Comparison of ENCODE assay signal across 8 cellular contexts in the genomic region with DNA sequence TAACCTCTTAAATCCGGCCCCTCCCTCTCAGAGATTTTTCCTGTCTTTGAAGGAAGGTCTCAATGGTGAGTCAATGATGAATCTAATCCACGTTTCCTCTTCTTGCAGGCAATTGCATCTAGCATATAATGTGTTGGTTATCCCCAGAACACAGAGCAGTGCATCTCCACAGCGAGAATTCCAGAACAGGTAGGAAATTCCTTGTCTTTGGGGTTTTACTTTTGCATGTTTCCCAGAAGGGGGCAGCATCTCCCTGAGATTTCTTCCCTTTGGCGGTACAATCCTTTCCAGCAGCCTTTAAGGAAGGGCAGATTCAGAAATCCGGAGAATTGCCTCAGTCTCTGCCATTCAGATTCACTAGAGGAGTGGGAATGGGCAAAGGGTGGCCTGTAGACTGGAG.
A peak's percentile ranks its signal among the peaks of the same experiment; 100 is the strongest.
DNase-seq lines count a peak whose midpoint lies in the region; ATAC-seq and TF ChIP-seq lines count a peak whose summit lies in the region.

No MANE protein-coding gene starts in this region.

- no peaks in the 10 kb centered on the region for H3K9me3 ChIP-seq in psoas muscle

- intact Hi-C loops in psoas muscle (cut with DNase I), result loop anchor here in 1 of 2 donors (2.0 kb wide), 1 partner anchor 271 kb away; no protein-coding TSS in a partner anchor

- DNase-seq in AG08396 (ENCODE audit: low spot score) (peak; percentile 54), H7 (peak; percentile 77), RPMI8226 (peak; percentile 38), foreskin fibroblast (peak; percentile 31 to 75), psoas muscle (no peak)
- DNase-seq in stimulated activated CD4-positive, alpha-beta T cell treated with anti-CD3 and anti-CD28 coated beads, Interleukin-1b, Interleukin-23, amount 100 ng/mL, for 48 hours, result no peak

- peak; percentile 68 for TF ChIP-seq CTCF in foreskin fibroblast (IDR thresholded peaks at IDR 0.05; ENCODE audit: low read depth, low read length)
- peak; percentile 59 for TF ChIP-seq CTCF in psoas muscle (IDR thresholded peaks at IDR 0.05)

- H3K4me3 ChIP-seq in H7 (ENCODE audit: insufficient read depth, low read depth, low read length) (no peak overlapping the region), foreskin fibroblast (ENCODE audit: low read depth in 1 of 2, low read length in 2 of 2) (no peak overlapping the region), psoas muscle (no peak overlapping the region)

- peaks cover 27% of the 10 kb centered on the region for H3K4me1 ChIP-seq in psoas muscle

- peak overlapping the region; percentile 73 for H3K27ac ChIP-seq in psoas muscle

- H3K36me3 ChIP-seq in H7 (replicated peaks; ENCODE audit: control insufficient read depth, insufficient read depth, low read length) (no peaks in the 10 kb centered on the region), psoas muscle (ENCODE audit: insufficient read depth in 1 of 2, low read depth in 1 of 2) (no peaks in the 10 kb centered on the region)

- no peaks in the 10 kb centered on the region for H3K27me3 ChIP-seq in H7 (ENCODE audit: control insufficient read depth, insufficient read depth, low read length)
- H3K27me3 ChIP-seq in psoas muscle (ENCODE audit: insufficient read depth in 3 of 3, low read length in 2 of 3), result no peaks in the 10 kb centered on the region

- 28 to 38% (median 30%) methylated on average over 5 of the region's 5 CpGs for WGBS in psoas muscle, 3 donors

- ATAC-seq in psoas muscle, result peak in 3 of 4 donors; percentile 34 to 62 (median 41)
- ATAC-seq in GM21423 (IDR thresholded peaks at IDR 0.05; ENCODE audit: unreplicated experiment), result no peak
- ATAC-seq in GM19463 (IDR thresholded peaks at IDR 0.05; ENCODE audit: unreplicated experiment), result no peak

Comparison
In these comparisons a context has a peak if more than half of its experiments do, and no peak if none do; other contexts are left out.
1. DNase-seq: peak in AG08396 (single experiment), H7 (single experiment), RPMI8226 (single experiment) and foreskin fibroblast (2 of 2); none in psoas muscle (0 of 2) and stimulated activated CD4-positive, alpha-beta T cell treated with anti-CD3 and anti-CD28 coated beads, Interleukin-1b, Interleukin-23, amount 100 ng/mL, for 48 hours (single experiment).
2. ATAC-seq: peak in psoas muscle (3 of 4); none in GM21423 (single experiment) and GM19463 (single experiment).